ENCODE assay signal across 1 cellular context in the genomic region with DNA sequence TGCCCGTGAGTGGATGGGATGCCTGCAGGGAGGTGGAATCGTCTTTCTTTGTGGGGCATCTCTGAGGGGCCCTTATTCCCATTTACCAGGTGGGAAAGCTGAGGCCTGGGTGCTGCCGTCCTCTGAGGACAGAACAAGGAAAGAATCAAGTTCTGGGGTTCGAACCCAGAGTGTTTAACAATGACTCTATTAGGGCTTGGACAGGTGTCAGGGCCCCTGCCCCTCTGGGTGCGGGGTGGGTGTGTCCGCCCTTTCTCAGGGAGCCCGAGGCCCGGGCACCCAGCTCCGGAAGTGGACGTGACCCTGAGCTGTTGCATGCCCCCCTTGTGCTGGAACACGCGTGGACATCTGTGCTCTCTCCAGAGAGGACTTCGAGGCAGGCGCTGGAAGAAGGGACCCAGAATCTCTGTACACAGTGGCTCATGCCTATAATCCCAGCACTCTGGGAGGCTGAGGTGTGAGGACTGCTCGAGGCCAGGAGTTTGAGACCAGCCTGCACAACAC.
TF ChIP-seq lines count a peak whose summit lies in the region.

No MANE protein-coding gene starts in this region.

TF ChIP-seq in A549, 52 proteins besides CTCF, POLR2A, EP300 and RAD21:
- TF ChIP-seq JUNB (IDR thresholded peaks at IDR 0.05) = no peak
- TF ChIP-seq TFCP2L1 (CRISPR knock-in tag; IDR thresholded peaks at IDR 0.05) = no peak
- TF ChIP-seq, protein P1, sequence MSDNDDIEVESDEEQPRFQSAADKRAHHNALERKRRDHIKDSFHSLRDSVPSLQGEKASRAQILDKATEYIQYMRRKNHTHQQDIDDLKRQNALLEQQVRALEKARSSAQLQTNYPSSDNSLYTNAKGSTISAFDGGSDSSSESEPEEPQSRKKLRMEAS (IDR thresholded peaks at IDR 0.05) = 0 out of 2 replicates have a peak, but pooled peaks have one; percentile 2
- TF ChIP-seq CEBPB (IDR thresholded peaks at IDR 0.05) = no peak
- TF ChIP-seq, protein P2, sequence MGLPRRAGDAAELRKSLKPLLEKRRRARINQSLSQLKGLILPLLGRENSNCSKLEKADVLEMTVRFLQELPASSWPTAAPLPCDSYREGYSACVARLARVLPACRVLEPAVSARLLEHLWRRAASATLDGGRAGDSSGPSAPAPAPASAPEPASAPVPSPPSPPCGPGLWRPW (IDR thresholded peaks at IDR 0.05) = no peak
- TF ChIP-seq SREBF2 (IDR thresholded peaks at IDR 0.05) = no peak
TF ChIP-seq in A549: peak in this region for 1.
